ENCODE assay signal across 8 cellular contexts in genomic region chr10:70169661-70170364, GRCh38. TPM values are rescaled to one million over a fixed set of nuclear protein-coding genes. Genes with fewer than 3 reads are reported as not detected.
A peak's percentile ranks its signal among the peaks of the same experiment; 100 is the strongest.
DNase-seq lines count a peak whose midpoint lies in the region; ATAC-seq and TF ChIP-seq lines count a peak whose summit lies in the region.

No MANE protein-coding gene starts in this region.

- no peaks in the 10 kb centered on the region for H3K36me3 ChIP-seq in ovary

- H3K4me3 ChIP-seq in GM12875 (ENCODE audit: low read depth, low read length), result peak overlapping the region; percentile 88
- H3K4me3 ChIP-seq in ovary, result peak overlapping the region; percentile 73

- TF ChIP-seq CTCF in GM12875 (IDR thresholded peaks at IDR 0.05; ENCODE audit: borderline replicate concordance, insufficient read depth, low read depth, low read length), result no peak
- TF ChIP-seq CTCF in VCaP (conservative IDR thresholded peaks at IDR 0.05), result no peak
- TF ChIP-seq CTCF in ovary (IDR thresholded peaks at IDR 0.05), result no peak

- ATAC-seq in HG02870 (IDR thresholded peaks at IDR 0.05; ENCODE audit: unreplicated experiment), result peak; percentile 1

- TF ChIP-seq POLR2A in ovary (IDR thresholded peaks at IDR 0.05), result no peak

- DNase-seq in fibroblast of peridontal ligament (ENCODE audit: extremely low read depth), result peak; percentile 23
- DNase-seq in ovary, result peak in 1 of 5 donors; percentile 29
- DNase-seq in NCI-H2107 (lab: John Stamatoyannopoulos, UW), result no peak
- DNase-seq in KG1 (lab: John Stamatoyannopoulos, UW), result no peak
- DNase-seq in NCI-H2171 treated with DMSO at 0.1 percent for 48 hours (lab: John Stamatoyannopoulos, UW), result no peak

- intact Hi-C loops in ovary (cut with DNase I), result no loop called here

- TF ChIP-seq EP300 in ovary (IDR thresholded peaks at IDR 0.05), result no peak

- no peaks in the 10 kb centered on the region for H3K9me3 ChIP-seq in ovary

- peaks cover 6% of the 10 kb centered on the region for H3K4me1 ChIP-seq in ovary (ENCODE audit: insufficient read depth)

- peak overlapping the region; percentile 86 for H3K27ac ChIP-seq in VCaP
- peak overlapping the region; percentile 83 to 86 for H3K27ac ChIP-seq in ovary

- WGBS in ovary, 3 donors, result 0 to 1% (median 0%) methylated on average over 32 to 39 of the region's 39 CpGs

- no peaks in the 10 kb centered on the region for H3K27me3 ChIP-seq in ovary

RNA-seq across cellular contexts. Expression of gene SAR1A, which starts 0.5 kb away (rescaled TPM):
- 100 to 1,000 TPM in 4 of 7 donors, 10 to 100 TPM in 3; 53.9 to 125 (median 105) TPM for total RNA-seq in ovary
- 10 to 100 TPM; 38.3 to 60.9 TPM for polyA plus RNA-seq in ovary

RNA-seq across cellular contexts. Expression of gene TYSND1, which starts 23.3 kb away (rescaled TPM):
- 10 to 100 TPM; 10.1 to 12.4 (median 12.2) TPM for total RNA-seq in ovary
- 1 to 10 TPM; 3.5 to 6.9 TPM for polyA plus RNA-seq in ovary

RNA-seq across cellular contexts. Expression of gene AIFM2, which starts 37.2 kb away (rescaled TPM):
- total RNA-seq in ovary, result 10 to 100 TPM in 2 of 7 donors, 1 to 10 TPM in 5; 6.2 to 13.9 (median 8.2) TPM
- 1 to 10 TPM; 5.7 to 6.9 TPM for polyA plus RNA-seq in ovary
